19 cellular contexts compared by ENCODE assay signal in genomic region chrX:139811942-139812629, GRCh38.
A peak's percentile ranks its signal among the peaks of the same experiment; 100 is the strongest.
DNase-seq lines count a peak whose midpoint lies in the region; ATAC-seq, FAIRE-seq and TF ChIP-seq lines count a peak whose summit lies in the region.
"Had no signal": no experiment of that assay in that cellular context is flagged by ENCODE, and none has a peak within 500 bp of the region (broad histone marks: within the 10 kb centered on the region; RNA-seq: fewer than 3 reads in every experiment).

No MANE protein-coding gene starts in this region.

- POLR2A ChIA-PET in GM12878 (lab: Charles Lee) = interaction anchor here (0.7 to 1.0 kb wide), 3 partner anchors 14 to 28 kb away, joined by 3 to 4 read pairs (median 3); no protein-coding TSS in a partner anchor

- DNase-seq in GM20000 (ENCODE audit: low spot score) (peak; percentile 4), GM12878 (ENCODE audit: low read depth, low spot score) (no peak), NCI-H2196 treated with DMSO at 0.1 percent for 48 hours (lab: John Stamatoyannopoulos, UW; ENCODE audit: unreplicated experiment) (no peak), AG20443 (ENCODE audit: low spot score) (no peak)
- DNase-seq: aorta; COR-L47; EL; foreskin keratinocyte; NCI-H1694; stimulated activated CD4-positive, alpha-beta T cell treated with anti-CD3 and anti-CD28 coated beads, Interleukin-2, amount 100 ng/mL, for 24 hours; T-helper 2 cell had no signal

- no peaks in the 10 kb centered on the region for H4K20me1 ChIP-seq in GM12878 (ENCODE audit: control insufficient read depth, insufficient read depth)

- TF ChIP-seq POLR2A in GM12878 (IDR thresholded peaks at IDR 0.05; ENCODE audit: low read depth, low read length) = no peak

- no peak overlapping the region for H3K27ac ChIP-seq in GM12878 (ENCODE audit: control insufficient read depth, insufficient read depth)
- H3K27ac ChIP-seq: foreskin keratinocyte had no signal

- WGBS in GM12878 (ENCODE audit: insufficient coverage, insufficient replicate concordance, low lambda C conversion rate, missing lambda C conversion rate) = 58% methylated on average over 6 of the region's 6 CpGs

- no peaks in the 10 kb centered on the region for H3K36me3 ChIP-seq in GM12878 (ENCODE audit: control insufficient read depth in 2 of 2, insufficient read depth in 2 of 2, low read length in 1 of 2)

- CTCF ChIA-PET in GM12878 (lab: Yijun Ruan, JAX) = interaction anchor here (1.3 kb wide), 1 partner anchor 14 kb away, joined by 3 read pairs; no protein-coding TSS in a partner anchor

- SMC1A ChIA-PET in GM12878 (lab: Charles Lee; ENCODE audit: uncharacterized antibody, unreplicated experiment) = interaction anchor here (0.7 kb wide), 1 partner anchor 15 kb away, joined by 4 read pairs; no protein-coding TSS in a partner anchor

- no peak overlapping the region for H3K4me2 ChIP-seq in GM12878 (ENCODE audit: control insufficient read depth, insufficient read depth)

- no peak for TF ChIP-seq EP300 in GM12878 (IDR thresholded peaks at IDR 0.05; ENCODE audit: borderline replicate concordance in 1 of 2, control insufficient read depth in 1 of 2, low read depth in 2 of 2, low read length in 2 of 2)

- TF ChIP-seq RAD21 in GM12878 (IDR thresholded peaks at IDR 0.05; ENCODE audit: insufficient read depth, low read depth, low read length) = no peak

- RAD21 ChIA-PET in GM12878 (lab: Charles Lee; ENCODE audit: unreplicated experiment) = interaction anchor here (1.3 kb wide), 1 partner anchor 18 kb away, joined by 3 read pairs; no protein-coding TSS in a partner anchor

- no peaks in the 10 kb centered on the region for H3K27me3 ChIP-seq in GM12878 (replicated peaks in 1 of 2; ENCODE audit: control insufficient read depth in 2 of 2, insufficient read depth in 2 of 2, low read length in 1 of 2)
- H3K27me3 ChIP-seq: foreskin keratinocyte had no signal

- BruUV-seq in GM12878 (replicated peaks; lab: Mats Ljungman, UMichigan) = no TSS peak

- intact Hi-C loops in GM12878 (cut with micrococcal nuclease; ENCODE audit: unreplicated experiment) = no loop called here

- H3K4me1 ChIP-seq in GM12878 (ENCODE audit: control insufficient read depth, insufficient read depth, low read length) = peaks cover 5% of the 10 kb centered on the region; the same call in 1 of the 2 replicates
- H3K4me1 ChIP-seq: foreskin keratinocyte had no signal

- no peak for FAIRE-seq in GM12878 (lab: Jason Lieb, UNC)
- FAIRE-seq: endometrium, H54 had no signal

- H3K4me3 ChIP-seq in GM12878 = no peak overlapping the region

- no peak for TF ChIP-seq CTCF in GM20000 (IDR thresholded peaks at IDR 0.05; ENCODE audit: extremely low read depth, missing control alignments)
- no peak for TF ChIP-seq CTCF in GM12878 (IDR thresholded peaks at IDR 0.05 in 2 of 3, conservative IDR thresholded peaks at IDR 0.05 in 1 of 3; ENCODE audit: control insufficient read depth in 2 of 3, extremely low read depth in 1 of 3, insufficient read depth in 1 of 3, low read depth in 3 of 3, low read length in 3 of 3)

- in situ Hi-C loops in GM12878 (cut with MboI) = no loop called here

- ATAC-seq in GM18502 (IDR thresholded peaks at IDR 0.05; ENCODE audit: poor library complexity, unreplicated experiment) (peak; percentile 77), HG03159 (IDR thresholded peaks at IDR 0.05; ENCODE audit: unreplicated experiment) (peak; percentile 63), GM12878 (peak; percentile 70), HG03196 (IDR thresholded peaks at IDR 0.05; ENCODE audit: unreplicated experiment) (no peak), HG03108 (IDR thresholded peaks at IDR 0.05; ENCODE audit: unreplicated experiment) (no peak)
- ATAC-seq: activated CD4-positive, CD25-positive, alpha-beta regulatory T cell treated with anti-CD3 and anti-CD28 coated beads, Interleukin-2, amount 50 U/mL, for 24 hours; foreskin keratinocyte; sciatic nerve had no signal

- no peaks in the 10 kb centered on the region for H3K9me3 ChIP-seq in GM12878 (replicated peaks; ENCODE audit: control insufficient read depth, insufficient read depth, low read length)

- no peaks in the 10 kb centered on the region for H3K79me2 ChIP-seq in GM12878 (ENCODE audit: control insufficient read depth, insufficient read depth, low read length)

- H3K9ac ChIP-seq in GM12878 (ENCODE audit: control insufficient read depth, insufficient read depth, low read length) = no peak overlapping the region

- no peak overlapping the region for H2AFZ ChIP-seq in GM12878 (ENCODE audit: control insufficient read depth, low read depth, low read length)

TF ChIP-seq in GM12878, 131 proteins besides CTCF, POLR2A, EP300 and RAD21:
- 0 out of 2 replicates have a peak, but pooled peaks have one; percentile 28 for TF ChIP-seq TCF7 (IDR thresholded peaks at IDR 0.05; ENCODE audit: borderline replicate concordance)
- TF ChIP-seq IKZF2 (IDR thresholded peaks at IDR 0.05) = peak; percentile 34 to 43; a peak in 2 of 4 replicates
- TF ChIP-seq RAD51 (IDR thresholded peaks at IDR 0.05) = no peak
- peak; percentile 81 for TF ChIP-seq SPI1 (IDR thresholded peaks at IDR 0.05; ENCODE audit: borderline replicate concordance, insufficient read depth, low read depth, low read length)
TF ChIP-seq in GM12878: peak in this region for 3.

Comparison
In these comparisons a context has a peak if more than half of its experiments do, and no peak if none do; other contexts are left out.
1. ATAC-seq: peak in GM18502 (single experiment), HG03159 (single experiment) and GM12878 (single experiment); none in HG03196 (single experiment) and HG03108 (single experiment).